Comparison of ENCODE assay signal across 1 cellular context in genomic region chr5:76952795-76953536, GRCh38.
TF ChIP-seq lines count a peak whose summit lies in the region.

TSS of gene CRHBP (plus strand) at chr5:76953045. CDS start at chr5:76953135, 90 bp downstream.

TF ChIP-seq in HEK293, 187 proteins besides CTCF, POLR2A, EP300 and RAD21 (continued from another document):
- TF ChIP-seq PRDM4 (tag by site-specific recombination; IDR thresholded peaks at IDR 0.05) (no peak), ZNF560 (tag by site-specific recombination; IDR thresholded peaks at IDR 0.05; ENCODE audit: borderline replicate concordance) (no peak), ZNF112 (tag by site-specific recombination; IDR thresholded peaks at IDR 0.05) (no peak), ZNF624 (tag by site-specific recombination; IDR thresholded peaks at IDR 0.05) (no peak), ZFP3 (tag by site-specific recombination; IDR thresholded peaks at IDR 0.05; ENCODE audit: low read depth) (no peak), ZNF768 (tag by site-specific recombination; IDR thresholded peaks at IDR 0.05) (no peak), ZFP41 (tag by site-specific recombination; IDR thresholded peaks at IDR 0.05; ENCODE audit: borderline replicate concordance) (no peak), HOXC10 (CRISPR knock-in tag; IDR thresholded peaks at IDR 0.05) (no peak), ZBTB8A (tag by site-specific recombination; IDR thresholded peaks at IDR 0.05) (no peak)
- TF ChIP-seq, protein P1, sequence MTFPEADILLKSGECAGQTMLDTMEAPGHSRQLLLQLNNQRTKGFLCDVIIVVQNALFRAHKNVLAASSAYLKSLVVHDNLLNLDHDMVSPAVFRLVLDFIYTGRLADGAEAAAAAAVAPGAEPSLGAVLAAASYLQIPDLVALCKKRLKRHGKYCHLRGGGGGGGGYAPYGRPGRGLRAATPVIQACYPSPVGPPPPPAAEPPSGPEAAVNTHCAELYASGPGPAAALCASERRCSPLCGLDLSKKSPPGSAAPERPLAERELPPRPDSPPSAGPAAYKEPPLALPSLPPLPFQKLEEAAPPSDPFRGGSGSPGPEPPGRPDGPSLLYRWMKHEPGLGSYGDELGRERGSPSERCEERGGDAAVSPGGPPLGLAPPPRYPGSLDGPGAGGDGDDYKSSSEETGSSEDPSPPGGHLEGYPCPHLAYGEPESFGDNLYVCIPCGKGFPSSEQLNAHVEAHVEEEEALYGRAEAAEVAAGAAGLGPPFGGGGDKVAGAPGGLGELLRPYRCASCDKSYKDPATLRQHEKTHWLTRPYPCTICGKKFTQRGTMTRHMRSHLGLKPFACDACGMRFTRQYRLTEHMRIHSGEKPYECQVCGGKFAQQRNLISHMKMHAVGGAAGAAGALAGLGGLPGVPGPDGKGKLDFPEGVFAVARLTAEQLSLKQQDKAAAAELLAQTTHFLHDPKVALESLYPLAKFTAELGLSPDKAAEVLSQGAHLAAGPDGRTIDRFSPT (tag by site-specific recombination; IDR thresholded peaks at IDR 0.05) = no peak
- TF ChIP-seq, protein P2, sequence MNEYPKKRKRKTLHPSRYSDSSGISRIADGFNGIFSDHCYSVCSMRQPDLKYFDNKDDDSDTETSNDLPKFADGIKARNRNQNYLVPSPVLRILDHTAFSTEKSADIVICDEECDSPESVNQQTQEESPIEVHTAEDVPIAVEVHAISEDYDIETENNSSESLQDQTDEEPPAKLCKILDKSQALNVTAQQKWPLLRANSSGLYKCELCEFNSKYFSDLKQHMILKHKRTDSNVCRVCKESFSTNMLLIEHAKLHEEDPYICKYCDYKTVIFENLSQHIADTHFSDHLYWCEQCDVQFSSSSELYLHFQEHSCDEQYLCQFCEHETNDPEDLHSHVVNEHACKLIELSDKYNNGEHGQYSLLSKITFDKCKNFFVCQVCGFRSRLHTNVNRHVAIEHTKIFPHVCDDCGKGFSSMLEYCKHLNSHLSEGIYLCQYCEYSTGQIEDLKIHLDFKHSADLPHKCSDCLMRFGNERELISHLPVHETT (tag by site-specific recombination; IDR thresholded peaks at IDR 0.05) = no peak
